8 cellular contexts compared by ENCODE assay signal in genomic region chr14:23321572-23322547, GRCh38. TPM values are rescaled to one million over a fixed set of nuclear protein-coding genes. Genes with fewer than 3 reads are reported as not detected.
A peak's percentile ranks its signal among the peaks of the same experiment; 100 is the strongest.
DNase-seq lines count a peak whose midpoint lies in the region; ATAC-seq and TF ChIP-seq lines count a peak whose summit lies in the region.

No MANE protein-coding gene starts in this region.

- peak overlapping the region; percentile 99 for H3K9ac ChIP-seq in iPS-20b (ENCODE audit: low read depth, low read length)

- H3K27ac ChIP-seq in iPS-20b (ENCODE audit: low read length), result peak overlapping the region; percentile 96
- peak overlapping the region; percentile 93 to 98 (median 96) for H3K27ac ChIP-seq in spleen

- no peaks in the 10 kb centered on the region for H3K9me3 ChIP-seq in iPS-20b (ENCODE audit: insufficient read depth, low read depth, low read length)
- H3K9me3 ChIP-seq in spleen, result no peaks in the 10 kb centered on the region

- ATAC-seq in HG03571 (IDR thresholded peaks at IDR 0.05; ENCODE audit: unreplicated experiment), result peak; percentile 12
- ATAC-seq in HG03196 (IDR thresholded peaks at IDR 0.05; ENCODE audit: unreplicated experiment), result no peak

- in situ Hi-C loops in astrocyte of the spinal cord (cut with HindIII; ENCODE audit: low sequenced_read_pairs), result no loop called here

- H3K4me1 ChIP-seq in iPS-20b (ENCODE audit: insufficient read depth, low read length) (peaks cover 9% of the 10 kb centered on the region; the same call in 1 of the 2 replicates), spleen (peaks cover 15 to 39% (median 31%) of the 10 kb centered on the region in 6 donors)

- WGBS in spleen, 5 donors, result 0 to 2% (median 1%) methylated on average over 31 to 64 of the region's 64 CpGs

- H3K27me3 ChIP-seq in iPS-20b (ENCODE audit: insufficient read depth, low read length) (no peaks in the 10 kb centered on the region), spleen (replicated peaks in 1 of 7) (no peaks in the 10 kb centered on the region)

- H3K4me3 ChIP-seq in AG09309 (ENCODE audit: control insufficient read depth, low read depth, low read length) (peak overlapping the region; percentile 72), astrocyte of the spinal cord (ENCODE audit: low read depth, low read length) (peak overlapping the region; percentile 84), iPS-20b (ENCODE audit: low read length) (peak overlapping the region; percentile 97), spleen (peak overlapping the region; percentile 61 to 96 (median 85))

- H3K36me3 ChIP-seq in iPS-20b (ENCODE audit: insufficient read depth, low read depth, low read length) (peaks cover 45% of the 10 kb centered on the region), spleen (peaks cover 8 to 54% (median 28%) of the 10 kb centered on the region in 6 donors)

- TF ChIP-seq CTCF in AG09309 (IDR thresholded peaks at IDR 0.05; ENCODE audit: control insufficient read depth, insufficient read depth, low read depth, low read length, missing control alignments) (no peak), astrocyte of the spinal cord (IDR thresholded peaks at IDR 0.05; ENCODE audit: low read depth, low read length) (no peak), spleen (IDR thresholded peaks at IDR 0.05 in 8 of 11, conservative IDR thresholded peaks at IDR 0.05 in 3 of 11) (no peak)

- TF ChIP-seq POLR2A in spleen (IDR thresholded peaks at IDR 0.05), result no peak

- DNase-seq in AG09309 (ENCODE audit: low read depth) (no peak), GM19238 (ENCODE audit: insufficient read length, low spot score) (peak; percentile 41), T follicular helper cell (ENCODE audit: low read depth) (peak; percentile 21), astrocyte of the spinal cord (ENCODE audit: low read depth, low spot score) (peak; percentile 50), spleen (peak; percentile 84)

- intact Hi-C loops in spleen (cut with DNase I; ENCODE audit: low total_unique reads), result loop anchor here (10.0 kb wide), 2 partner anchors 143 to 243 kb away; partner anchors contain the start of genes AP1G2 and NGDN

RNA-seq across cellular contexts. Expression of gene PABPN1, which starts 0.6 kb away (rescaled TPM):
- total RNA-seq in spleen, result 100 to 1,000 TPM in 4 of 7 donors, 10 to 100 TPM in 3; 52.1 to 152 (median 132) TPM
- polyA plus RNA-seq in spleen, result 100 to 1,000 TPM; 118 to 146 (median 132) TPM

RNA-seq across cellular contexts. Expression of gene BCL2L2, which starts 15.2 kb away (rescaled TPM):
- 10 to 100 TPM; 16.7 to 34.6 (median 24.9) TPM for total RNA-seq in spleen
- polyA plus RNA-seq in spleen, result 10 to 100 TPM in 1 of 3 donors, 1 to 10 TPM in 2; 5.4 to 19.2 (median 7.5) TPM

RNA-seq across cellular contexts. Expression of gene PPP1R3E, which starts 19.2 kb away (rescaled TPM):
- total RNA-seq in spleen, result 10 to 100 TPM; 18.6 to 31.7 (median 20.8) TPM
- polyA plus RNA-seq in spleen, result 10 to 100 TPM; 22.1 to 36.7 (median 30.3) TPM

RNA-seq across cellular contexts. Expression of gene SLC22A17, which starts 30.8 kb away (rescaled TPM):
- total RNA-seq in spleen, result 10 to 100 TPM in 2 of 7 donors, 1 to 10 TPM in 5; 7.1 to 13.7 (median 8.3) TPM
- 1 to 10 TPM; 5.1 to 7.1 (median 6.3) TPM for polyA plus RNA-seq in spleen

RNA-seq across cellular contexts. Expression of gene HOMEZ, which starts 35.9 kb away (rescaled TPM):
- total RNA-seq in spleen, result 10 to 100 TPM in 2 of 7 donors, 1 to 10 TPM in 5; 7.3 to 13.0 (median 9.1) TPM
- 1 to 10 TPM; 3.1 to 5.4 (median 5.0) TPM for polyA plus RNA-seq in spleen
